Comparison of ENCODE assay signal across 31 cellular contexts in the genomic region with DNA sequence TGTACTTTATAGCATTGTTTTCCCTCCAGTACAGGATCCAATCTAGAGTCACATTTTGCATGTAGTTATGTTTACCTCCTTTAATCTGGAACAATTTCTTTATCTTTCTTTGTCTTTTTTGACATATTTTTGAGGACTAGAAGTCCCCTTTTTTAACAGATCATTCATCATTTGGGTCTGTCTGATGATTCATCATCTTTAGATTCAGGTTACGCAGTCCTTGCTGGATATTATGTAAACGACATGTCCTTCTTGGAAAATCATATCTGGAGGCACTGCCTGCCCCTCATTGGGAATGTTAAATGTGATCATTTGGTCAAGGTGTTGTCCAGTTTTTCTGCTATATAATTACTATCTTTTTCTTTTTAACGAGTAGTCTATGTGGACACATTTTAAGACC. TPM values are rescaled to one million over a fixed set of nuclear protein-coding genes. Genes with fewer than 3 reads are reported as not detected.
DNase-seq lines count a peak whose midpoint lies in the region; ATAC-seq, FAIRE-seq and TF ChIP-seq lines count a peak whose summit lies in the region.
"Had no signal": no experiment of that assay in that cellular context is flagged by ENCODE, and none has a peak within 500 bp of the region (broad histone marks: within the 10 kb centered on the region; RNA-seq: fewer than 3 reads in every experiment).

No MANE protein-coding gene starts in this region.

- H3K27me3 ChIP-seq in HepG2 (ENCODE audit: control insufficient read depth in 1 of 2, insufficient read depth in 2 of 2, low read length in 2 of 2) (no peaks in the 10 kb centered on the region), right lobe of liver (no peaks in the 10 kb centered on the region), skeletal muscle satellite cell (ENCODE audit: control insufficient read depth, insufficient read depth, low read length) (no peaks in the 10 kb centered on the region), esophagus muscularis mucosa (no peaks in the 10 kb centered on the region)
- H3K27me3 ChIP-seq: BE2C, ovary, SJCRH30, upper lobe of left lung had no signal

- H3K9ac ChIP-seq in HepG2 (ENCODE audit: insufficient read depth, low read depth, low read length): no peak overlapping the region
- H3K9ac ChIP-seq in skeletal muscle satellite cell (ENCODE audit: low read depth, low read length): no peak overlapping the region

- no TSS peak for BruUV-seq in HepG2 (replicated peaks; lab: Mats Ljungman, UMichigan)

- H2AFZ ChIP-seq in HepG2 (ENCODE audit: low read length): no peak overlapping the region

- POLR2A ChIA-PET in HepG2 (lab: Yijun Ruan, JAX): no interaction called here

- TF ChIP-seq POLR2A in HepG2 (IDR thresholded peaks at IDR 0.05; ENCODE audit: insufficient read depth in 1 of 2, low read depth in 2 of 2, low read length in 2 of 2) (no peak), right lobe of liver (IDR thresholded peaks at IDR 0.05) (no peak), esophagus muscularis mucosa (IDR thresholded peaks at IDR 0.05; ENCODE audit: low read depth) (no peak)

- H3K27ac ChIP-seq in HepG2 (ENCODE audit: extremely low read length, insufficient read depth, low read length): no peak overlapping the region
- no peak overlapping the region for H3K27ac ChIP-seq in right lobe of liver
- H3K27ac ChIP-seq in esophagus muscularis mucosa (replicated peaks in 1 of 4): no peak overlapping the region
- H3K27ac ChIP-seq: ovary, SJCRH30, upper lobe of left lung had no signal

- H3K36me3 ChIP-seq in HepG2 (replicated peaks in 1 of 2; ENCODE audit: control insufficient read depth in 1 of 2, insufficient read depth in 2 of 2, low read length in 2 of 2) (no peaks in the 10 kb centered on the region), right lobe of liver (no peaks in the 10 kb centered on the region), skeletal muscle satellite cell (ENCODE audit: insufficient read depth, low read length) (no peaks in the 10 kb centered on the region), esophagus muscularis mucosa (no peaks in the 10 kb centered on the region)
- H3K36me3 ChIP-seq: BE2C, ovary, SJCRH30, upper lobe of left lung had no signal

- no peaks in the 10 kb centered on the region for H4K20me1 ChIP-seq in HepG2 (ENCODE audit: insufficient read depth, low read length)

- in situ Hi-C loops in HepG2 (cut with HindIII; ENCODE audit: extremely low pct_ligation_motif_present, low pct_unique_long_range_greater_than_20kb): no loop called here

- no peaks in the 10 kb centered on the region for H3K79me2 ChIP-seq in HepG2 (ENCODE audit: insufficient read depth, low read length)

- no peak for TF ChIP-seq EP300 in HepG2 (IDR thresholded peaks at IDR 0.05; ENCODE audit: low read depth in 2 of 2, low read length in 2 of 2)
- TF ChIP-seq EP300 in HepG2 (CRISPR knock-in tag; IDR thresholded peaks at IDR 0.05; ENCODE audit: borderline replicate concordance): no peak
- no peak for TF ChIP-seq EP300 in esophagus muscularis mucosa (IDR thresholded peaks at IDR 0.05)

- H3K9me3 ChIP-seq in HepG2 (ENCODE audit: low read length) (no peaks in the 10 kb centered on the region), right lobe of liver (no peaks in the 10 kb centered on the region), skeletal muscle satellite cell (replicated peaks; ENCODE audit: low read length) (no peaks in the 10 kb centered on the region), esophagus muscularis mucosa (no peaks in the 10 kb centered on the region)
- H3K9me3 ChIP-seq: BE2C, ovary, SJCRH30, upper lobe of left lung had no signal

- H3K4me1 ChIP-seq in HepG2 (ENCODE audit: insufficient read depth, low read length) (peaks cover 22% of the 10 kb centered on the region), right lobe of liver (no peaks in the 10 kb centered on the region), skeletal muscle satellite cell (ENCODE audit: control insufficient read depth, insufficient read depth, low read length) (peaks cover 18% of the 10 kb centered on the region), esophagus muscularis mucosa (no peaks in the 10 kb centered on the region)
- H3K4me1 ChIP-seq: BE2C, SJCRH30, upper lobe of left lung had no signal

- intact Hi-C loops in HepG2 (cut with micrococcal nuclease; ENCODE audit: unreplicated experiment) (no loop called here), right lobe of liver (cut with DNase I) (no loop called here), esophagus muscularis mucosa (cut with DNase I) (no loop called here)

- peak overlapping the region; percentile 45; the same call in 1 of the 2 replicates for H3K4me2 ChIP-seq in HepG2 (ENCODE audit: low read depth, low read length)
- H3K4me2 ChIP-seq in skeletal muscle satellite cell (ENCODE audit: low read length): peak overlapping the region; percentile 53

- no peak overlapping the region for H3K4me3 ChIP-seq in HepG2 (replicated peaks in 1 of 3; ENCODE audit: insufficient read depth in 1 of 3, low read depth in 2 of 3, low read length in 3 of 3)
- H3K4me3 ChIP-seq in right lobe of liver: no peak overlapping the region
- peak overlapping the region; percentile 9 for H3K4me3 ChIP-seq in skeletal muscle satellite cell (ENCODE audit: low read length)
- H3K4me3 ChIP-seq in esophagus muscularis mucosa: no peak overlapping the region
- H3K4me3 ChIP-seq: ovary, SJCRH30, upper lobe of left lung had no signal

- TF ChIP-seq RAD21 in HepG2 (CRISPR knock-in tag; IDR thresholded peaks at IDR 0.05): no peak

- TF ChIP-seq CTCF in HepG2 (CRISPR knock-in tag; IDR thresholded peaks at IDR 0.05) (no peak), right lobe of liver (IDR thresholded peaks at IDR 0.05) (no peak), esophagus muscularis mucosa (IDR thresholded peaks at IDR 0.05) (no peak)

- no peak for FAIRE-seq in HepG2 (lab: Jason Lieb, UNC)

- 31% methylated on average over 3 of the region's 3 CpGs for WGBS in HepG2 (ENCODE audit: low lambda C conversion rate)
- WGBS in right lobe of liver (ENCODE audit: insufficient coverage, low coverage, low lambda C conversion rate, missing lambda C conversion rate): 60% methylated on average over 3 of the region's 3 CpGs
- 63% methylated on average over 3 of the region's 3 CpGs for WGBS in esophagus muscularis mucosa

- DNase-seq in HepG2 (ENCODE audit: low spot score): no peak
- DNase-seq in right lobe of liver: no peak
- DNase-seq in amniotic epithelial cell (ENCODE audit: low read depth): peak; percentile 64
- DNase-seq in fibroblast of peridontal ligament (ENCODE audit: extremely low read depth): peak; percentile 38
- DNase-seq in esophagus muscularis mucosa (ENCODE audit: extremely low spot score): no peak
- DNase-seq in NCI-H1417 (lab: John Stamatoyannopoulos, UW): no peak
- DNase-seq: 8988T; activated CD4-positive, alpha-beta T cell treated with anti-CD3 and anti-CD28 coated beads for 36 hours; activated CD8-positive, alpha-beta memory T cell treated with anti-CD3 and anti-CD28 coated beads for 24 hours; activated naive CD4-positive, alpha-beta T cell treated with anti-CD3 and anti-CD28 coated beads for 36 hours; activated T-cell treated with anti-CD3 and anti-CD28 coated beads, Interleukin-2, amount 50 U/mL, for 4 hours; aorta; BE2C; COR-L47; DND-41; effector CD4-positive, alpha-beta T cell; glutamatergic neuron; GOT3; KBM-7; MV-4-11; naive thymus-derived CD4-positive, alpha-beta T cell; NCI-H187; NCI-H345; ovary; SJCRH30; upper lobe of left lung had no signal

- ATAC-seq in HepG2: no peak
- no peak for ATAC-seq in right lobe of liver
- no peak for ATAC-seq in HG03039 (IDR thresholded peaks at IDR 0.05; ENCODE audit: unreplicated experiment)
- ATAC-seq: activated CD4-positive, alpha-beta T cell treated with anti-CD3 and anti-CD28 coated beads for 36 hours; activated T-cell treated with anti-CD3 and anti-CD28 coated beads, Interleukin-2, amount 50 U/mL, for 4 hours; naive thymus-derived CD4-positive, alpha-beta T cell had no signal

- CTCF ChIA-PET in HepG2 (lab: Yijun Ruan, JAX; ENCODE audit: low intra/inter-chr PET ratio, low total read pairs): no interaction called here

RNA-seq across cellular contexts. Expression of gene TGM4, which starts 18.3 kb away (rescaled TPM):
- total RNA-seq in HepG2 (2016; rRNA removed; fragmentation: Illumina TruSeq; extraction: Trizol): 0.15 and 0.18 TPM in 2 replicates
- 0.09 TPM in 1 of 2 replicates, not detected in the other for total RNA-seq in HepG2 (2016; cell fraction: cytosol; rRNA removed; fragmentation: Illumina TruSeq; extraction: Trizol; ENCODE audit: low read depth)
- total RNA-seq in HepG2 (2016; cell fraction: insoluble cytoplasmic fraction; rRNA removed; fragmentation: Illumina TruSeq; extraction: Trizol): 0.16 and 0.26 TPM in 2 replicates
- total RNA-seq in HepG2 (2016; cell fraction: membrane; rRNA removed; fragmentation: Illumina TruSeq; extraction: Trizol): 0.19 and 0.55 TPM in 2 replicates
- total RNA-seq in HepG2 (2016; cell fraction: nucleus; rRNA removed; fragmentation: Illumina TruSeq; extraction: Trizol): 0.28 TPM in 1 of 2 replicates, not detected in the other
- 0.07 and 0.10 TPM in 2 replicates for polyA plus RNA-seq in HepG2 (2011; rRNA removed)
- polyA plus RNA-seq in HepG2 (2011; cell fraction: cytosol; rRNA removed): 0.07 and 0.08 TPM in 2 replicates
- 0.05 and 0.09 TPM in 2 replicates for polyA plus RNA-seq in HepG2 (2011; cell fraction: nucleus; rRNA removed)
- 0.09 and 0.11 TPM in 2 replicates for polyA plus RNA-seq in HepG2 (2012)
- 0.02 and 0.06 TPM in 2 replicates for polyA plus RNA-seq in HepG2 (2016; cell fraction: cytosol; fragmentation: Illumina TruSeq; extraction: Trizol; ENCODE audit: low read depth)
- 0.14 and 0.17 TPM in 2 replicates for polyA plus RNA-seq in HepG2 (2016; cell fraction: insoluble cytoplasmic fraction; fragmentation: Illumina TruSeq; extraction: Trizol; ENCODE audit: low read depth)
- polyA plus RNA-seq in HepG2 (2016; cell fraction: membrane; fragmentation: Illumina TruSeq; extraction: Trizol; ENCODE audit: low read depth): 0.08 and 0.12 TPM in 2 replicates
- polyA plus RNA-seq in HepG2 (2016; cell fraction: nucleus; fragmentation: Illumina TruSeq; extraction: Trizol; ENCODE audit: insufficient read depth, low read depth): 0.25 and 0.30 TPM in 2 replicates
- not detected in 2 replicates for polyA minus RNA-seq in HepG2 (2011; rRNA and poly(A)+ RNA removed; ENCODE audit: low replicate concordance)
- polyA minus RNA-seq in HepG2 (2011; cell fraction: cytosol; rRNA and poly(A)+ RNA removed): not detected in 2 replicates
- polyA minus RNA-seq in HepG2 (2011; cell fraction: nucleus; rRNA and poly(A)+ RNA removed): not detected in 2 replicates
- total RNA-seq in right lobe of liver: not detected
- total RNA-seq in skeletal muscle satellite cell (2012; rRNA removed): under 0.01 and 0.25 TPM in 2 replicates
- not detected for total RNA-seq in esophagus muscularis mucosa
- total RNA-seq: activated CD4-positive, alpha-beta T cell treated with anti-CD3 and anti-CD28 coated beads for 36 hours; activated naive CD4-positive, alpha-beta T cell treated with anti-CD3 and anti-CD28 coated beads for 36 hours; activated T-cell treated with anti-CD3 and anti-CD28 coated beads, Interleukin-2, amount 50 U/mL, for 4 hours; aorta; cerebellum; esophagus mucosa; mesenteric fat pad; naive thymus-derived CD4-positive, alpha-beta T cell; ovary; SJCRH30; upper lobe of left lung had no signal
- polyA plus RNA-seq: aorta, ovary had no signal

RNA-seq across cellular contexts. Expression of gene TMEM42, which starts 31.0 kb away (rescaled TPM):
- 5.0 and 5.5 TPM in 2 replicates for total RNA-seq in HepG2 (2016; rRNA removed; fragmentation: Illumina TruSeq; extraction: Trizol)
- total RNA-seq in HepG2 (2016; cell fraction: cytosol; rRNA removed; fragmentation: Illumina TruSeq; extraction: Trizol; ENCODE audit: low read depth): 8.5 and 9.0 TPM in 2 replicates
- 4.2 and 7.9 TPM in 2 replicates for total RNA-seq in HepG2 (2016; cell fraction: insoluble cytoplasmic fraction; rRNA removed; fragmentation: Illumina TruSeq; extraction: Trizol)
- 9.2 and 10.5 TPM in 2 replicates for total RNA-seq in HepG2 (2016; cell fraction: membrane; rRNA removed; fragmentation: Illumina TruSeq; extraction: Trizol)
- 5.4 and 8.0 TPM in 2 replicates for total RNA-seq in HepG2 (2016; cell fraction: nucleus; rRNA removed; fragmentation: Illumina TruSeq; extraction: Trizol)
- 24.5 and 27.7 TPM in 2 replicates for polyA plus RNA-seq in HepG2 (2011; rRNA removed)
- 23.2 and 24.9 TPM in 2 replicates for polyA plus RNA-seq in HepG2 (2011; cell fraction: cytosol; rRNA removed)
- polyA plus RNA-seq in HepG2 (2011; cell fraction: nucleus; rRNA removed): 24.4 and 32.0 TPM in 2 replicates
- 11.9 and 13.0 TPM in 2 replicates for polyA plus RNA-seq in HepG2 (2012)
- polyA plus RNA-seq in HepG2 (2016; cell fraction: cytosol; fragmentation: Illumina TruSeq; extraction: Trizol; ENCODE audit: low read depth): 9.3 and 10.8 TPM in 2 replicates
- polyA plus RNA-seq in HepG2 (2016; cell fraction: insoluble cytoplasmic fraction; fragmentation: Illumina TruSeq; extraction: Trizol; ENCODE audit: low read depth): 4.7 and 5.9 TPM in 2 replicates
- polyA plus RNA-seq in HepG2 (2016; cell fraction: membrane; fragmentation: Illumina TruSeq; extraction: Trizol; ENCODE audit: low read depth): 9.9 and 11.2 TPM in 2 replicates
- polyA plus RNA-seq in HepG2 (2016; cell fraction: nucleus; fragmentation: Illumina TruSeq; extraction: Trizol; ENCODE audit: insufficient read depth, low read depth): 10.8 and 12.0 TPM in 2 replicates
- 14.8 and 19.2 TPM in 2 replicates for polyA minus RNA-seq in HepG2 (2011; rRNA and poly(A)+ RNA removed; ENCODE audit: low replicate concordance)
- polyA minus RNA-seq in HepG2 (2011; cell fraction: cytosol; rRNA and poly(A)+ RNA removed): 5.1 and 5.8 TPM in 2 replicates
- polyA minus RNA-seq in HepG2 (2011; cell fraction: nucleus; rRNA and poly(A)+ RNA removed): 7.6 and 9.4 TPM in 2 replicates
- 10 to 100 TPM in 2 of 6 experiments, 1 to 10 TPM in 4; 4.9 to 10.9 (median 8.4) TPM for total RNA-seq in right lobe of liver
- 9.0 and 11.2 TPM in 2 replicates for total RNA-seq in skeletal muscle satellite cell (2012; rRNA removed)
- 10 to 100 TPM in 3 of 4 donors, 1 to 10 TPM in 1; 6.5 to 15.2 (median 10.8) TPM for total RNA-seq in esophagus muscularis mucosa

Comparison
In these comparisons a context has a peak if more than half of its experiments do, and no peak if none do; other contexts are left out.
1. DNase-seq: peak in amniotic epithelial cell (single experiment) and fibroblast of peridontal ligament (single experiment); none in HepG2 (single experiment), right lobe of liver (0 of 3), esophagus muscularis mucosa (single experiment) and NCI-H1417 (0 of 3).